Comparison of ENCODE assay signal across 15 cellular contexts in the genomic region with DNA sequence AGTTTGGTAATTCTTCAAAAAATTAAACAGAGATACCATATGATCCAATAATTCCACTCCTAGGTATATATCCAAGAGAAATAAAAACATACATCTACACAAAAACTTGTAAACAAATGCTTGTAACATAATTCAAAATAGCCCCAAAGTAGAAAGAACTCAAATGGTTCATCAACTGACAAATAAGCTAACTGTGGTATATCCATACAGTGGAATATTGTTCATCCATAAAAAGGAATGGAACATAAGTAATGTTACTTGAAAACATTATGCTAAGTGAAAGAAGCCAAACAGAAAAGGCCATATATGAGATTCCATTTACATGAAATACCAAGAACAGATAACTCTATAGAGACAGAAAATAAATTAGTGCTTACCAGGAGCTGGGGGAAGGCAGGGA.
"Had no signal": no experiment of that assay in that cellular context is flagged by ENCODE, and none has a peak within 500 bp of the region (broad histone marks: within the 10 kb centered on the region; RNA-seq: fewer than 3 reads in every experiment).

No MANE protein-coding gene starts in this region.

- H3K4me3 Mint-ChIP-seq: activated naive CD8-positive, alpha-beta T cell treated with anti-CD3 and anti-CD28 coated beads, Interleukin-2, amount 10 ng/mL, durations not matched to agents 7 days and 5 days; dendritic cell treated with granulocyte-macrophage colony-stimulating factor and Interleukin-4, amounts not matched to agents 40 ng/mL and 50 ng/mL, for 4 days; T-cell had no signal

- H3K27ac ChIP-seq: gastrocnemius medialis, heart left ventricle, ovary, spleen, thoracic aorta, upper lobe of right lung had no signal

- H3K4me1 ChIP-seq: spleen, upper lobe of right lung had no signal

- H3K9me3 ChIP-seq: gastrocnemius medialis, heart left ventricle, ovary, spleen, thoracic aorta, upper lobe of right lung had no signal

- H3K4me3 ChIP-seq: gastrocnemius medialis, heart left ventricle, ovary, spleen, thoracic aorta, upper lobe of right lung had no signal

- H3K27ac Mint-ChIP-seq: dendritic cell treated with granulocyte-macrophage colony-stimulating factor and Interleukin-4, amounts not matched to agents 40 ng/mL and 50 ng/mL, for 4 days had no signal

- H3K27me3 ChIP-seq: gastrocnemius medialis, ovary, spleen, upper lobe of right lung had no signal

- ATAC-seq: gastrocnemius medialis, heart left ventricle, left lobe of liver, sciatic nerve, T-cell, upper lobe of right lung had no signal

- H3K9me3 Mint-ChIP-seq: activated naive CD8-positive, alpha-beta T cell treated with anti-CD3 and anti-CD28 coated beads, Interleukin-2, amount 10 ng/mL, durations not matched to agents 7 days and 5 days; dendritic cell treated with granulocyte-macrophage colony-stimulating factor and Interleukin-4, amounts not matched to agents 40 ng/mL and 50 ng/mL, for 4 days; T-cell had no signal

- DNase-seq: activated CD8-positive, alpha-beta memory T cell treated with anti-CD3 and anti-CD28 coated beads, Interleukin-2, amount 50 U/mL, for 4 hours; activated effector memory CD4-positive, alpha-beta T cell treated with Interleukin-2 at 50 U/mL for 16 hours; activated naive CD8-positive, alpha-beta T cell treated with anti-CD3 and anti-CD28 coated beads, Interleukin-2, amount 10 ng/mL, durations not matched to agents 7 days and 5 days; gastrocnemius medialis; heart left ventricle; midbrain; ovary; spleen; T-cell; T-helper 9 cell; upper lobe of right lung had no signal

- H3K36me3 ChIP-seq: ovary had no signal

- H3K27me3 Mint-ChIP-seq: activated naive CD8-positive, alpha-beta T cell treated with anti-CD3 and anti-CD28 coated beads, Interleukin-2, amount 10 ng/mL, durations not matched to agents 7 days and 5 days; dendritic cell treated with granulocyte-macrophage colony-stimulating factor and Interleukin-4, amounts not matched to agents 40 ng/mL and 50 ng/mL, for 4 days had no signal
